Comparison of ENCODE assay signal across 13 cellular contexts in the genomic region with DNA sequence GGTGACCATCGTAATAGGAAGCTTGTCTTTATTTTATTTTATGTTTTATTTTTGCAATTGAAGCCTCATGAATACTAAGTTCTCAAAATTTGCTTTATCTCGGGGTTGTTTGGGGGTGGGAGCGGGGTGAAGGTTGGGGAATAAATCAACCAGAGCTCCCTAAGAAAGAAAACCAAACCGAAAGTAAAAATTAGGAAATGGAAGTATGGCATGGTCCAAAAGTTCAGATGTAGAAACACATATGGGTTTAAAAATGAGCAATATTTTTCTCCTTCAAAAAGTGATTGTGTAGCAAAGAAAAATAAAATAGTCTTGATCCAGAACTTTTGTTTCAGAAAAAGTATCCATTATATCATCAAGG.
A peak's percentile ranks its signal among the peaks of the same experiment; 100 is the strongest.
DNase-seq lines count a peak whose midpoint lies in the region; ATAC-seq, FAIRE-seq and TF ChIP-seq lines count a peak whose summit lies in the region.
"Had no signal": no experiment of that assay in that cellular context is flagged by ENCODE, and none has a peak within 500 bp of the region (broad histone marks: within the 10 kb centered on the region; RNA-seq: fewer than 3 reads in every experiment).

No MANE protein-coding gene starts in this region.

- DNase-seq in MM.1S (no peak), astrocyte (ENCODE audit: low read depth) (no peak), OCI-LY7 (ENCODE audit: low spot score) (no peak)
- no peak for DNase-seq in stimulated activated naive B cell treated with anti-CD40 and anti-IgM and Interleukin-4, amounts not matched to agents 10 μg/mL and 1 μg/mL and 100 μg/mL, for 72 hours
- no peak for DNase-seq in activated naive CD4-positive, alpha-beta T cell (lab: John Stamatoyannopoulos, UW)
- DNase-seq in CD4-positive, alpha-beta memory T cell, result no peak
- DNase-seq: midbrain, NCI-H524 treated with DMSO at 0.1 percent for 48 hours had no signal

- no TSS peak for BruUV-seq in OCI-LY7 (replicated peaks; lab: Mats Ljungman, UMichigan)

- H3K9me3 Mint-ChIP-seq in astrocyte (ENCODE audit: unreplicated experiment), result no peaks in the 10 kb centered on the region
- no peaks in the 10 kb centered on the region for H3K9me3 Mint-ChIP-seq in stimulated activated naive B cell treated with anti-CD40 and anti-IgM and Interleukin-4, amounts not matched to agents 10 μg/mL and 1 μg/mL and 100 μg/mL, for 72 hours
- H3K9me3 Mint-ChIP-seq in CD4-positive, alpha-beta memory T cell, result peaks cover 0 to 16% (median 7%) of the 10 kb centered on the region in 8 donors
- peaks cover 10% of the 10 kb centered on the region for H3K9me3 Mint-ChIP-seq in activated T-helper 17 cell treated with anti-CD3 and anti-CD28 coated beads, Interleukin-2, amount 50 U/mL, for 72 hours

- FAIRE-seq in astrocyte (lab: Jason Lieb, UNC), result no peak
- FAIRE-seq: HTR-8/SVneo had no signal

- H2AFZ ChIP-seq in MM.1S (ENCODE audit: low read length) (peak overlapping the region; percentile 42), astrocyte (ENCODE audit: low read depth, low read length) (peak overlapping the region; percentile 43), OCI-LY7 (ENCODE audit: low read length) (no peak overlapping the region)

- ATAC-seq in stimulated activated naive B cell treated with anti-CD40 and anti-IgM and Interleukin-4, amounts not matched to agents 10 μg/mL and 1 μg/mL and 100 μg/mL, for 72 hours (replicated peaks), result no peak
- ATAC-seq in activated T-helper 17 cell treated with anti-CD3 and anti-CD28 coated beads, Interleukin-2, amount 50 U/mL, for 72 hours (replicated peaks), result no peak
- ATAC-seq: activated naive CD4-positive, alpha-beta T cell treated with anti-CD3 and anti-CD28 coated beads, Interleukin-2, amount 50 U/mL, for 72 hours had no signal

- no peaks in the 10 kb centered on the region for H4K20me1 ChIP-seq in MM.1S (ENCODE audit: insufficient read depth, low read length)
- no peaks in the 10 kb centered on the region for H4K20me1 ChIP-seq in astrocyte (ENCODE audit: insufficient read depth, low read length)
- no peaks in the 10 kb centered on the region for H4K20me1 ChIP-seq in OCI-LY7 (ENCODE audit: insufficient read depth, low read length)

- no peaks in the 10 kb centered on the region for H3K27me3 Mint-ChIP-seq in astrocyte (ENCODE audit: low read depth, unreplicated experiment)
- H3K27me3 Mint-ChIP-seq in stimulated activated naive B cell treated with anti-CD40 and anti-IgM and Interleukin-4, amounts not matched to agents 10 μg/mL and 1 μg/mL and 100 μg/mL, for 72 hours, result no peaks in the 10 kb centered on the region
- no peaks in the 10 kb centered on the region for H3K27me3 Mint-ChIP-seq in CD4-positive, alpha-beta memory T cell
- H3K27me3 Mint-ChIP-seq in activated T-helper 17 cell treated with anti-CD3 and anti-CD28 coated beads, Interleukin-2, amount 50 U/mL, for 72 hours, result no peaks in the 10 kb centered on the region

- TF ChIP-seq RAD21 in liver (IDR thresholded peaks at IDR 0.05), result no peak

- H3K27ac ChIP-seq in MM.1S (ENCODE audit: low read length) (no peak overlapping the region), astrocyte (ENCODE audit: low read depth, low read length) (peak overlapping the region; percentile 30), liver (ENCODE audit: low read depth in 1 of 2, low read length in 2 of 2) (peak overlapping the region; percentile 26 to 42), OCI-LY7 (ENCODE audit: low read depth, low read length, poor library complexity, severe bottlenecking) (no peak overlapping the region)
- no peak overlapping the region for H3K27ac ChIP-seq in CD4-positive, alpha-beta memory T cell (ENCODE audit: low read depth, low read length)
- H3K27ac ChIP-seq: VCaP had no signal

- H3K4me1 ChIP-seq in MM.1S (ENCODE audit: low read length) (no peaks in the 10 kb centered on the region; the same call in 1 of the 2 replicates), astrocyte (ENCODE audit: insufficient read depth, low read length) (no peaks in the 10 kb centered on the region), liver (ENCODE audit: control insufficient read depth in 4 of 4, insufficient read depth in 4 of 4, low read length in 3 of 4) (peaks cover 3 to 12% (median 6%) of the 10 kb centered on the region in 4 donors), OCI-LY7 (ENCODE audit: insufficient read depth, low read length, poor library complexity, severe bottlenecking) (no peaks in the 10 kb centered on the region)
- H3K4me1 ChIP-seq in CD4-positive, alpha-beta memory T cell (ENCODE audit: insufficient read depth, low read length), result no peaks in the 10 kb centered on the region

- intact Hi-C loops in OCI-LY7 (cut with micrococcal nuclease; ENCODE audit: unreplicated experiment), result no loop called here
- intact Hi-C loops in CD4-positive, alpha-beta memory T cell (cut with micrococcal nuclease), result no loop called here

- H3K4me2 ChIP-seq in MM.1S (ENCODE audit: low read depth, low read length), result peak overlapping the region; percentile 30; the same call in 1 of the 2 replicates
- peak overlapping the region; percentile 66 for H3K4me2 ChIP-seq in astrocyte (ENCODE audit: low read length)
- H3K4me2 ChIP-seq in OCI-LY7 (ENCODE audit: low read length), result no peak overlapping the region

- H3K4me1 Mint-ChIP-seq in astrocyte (ENCODE audit: low read depth, unreplicated experiment), result peaks cover 22% of the 10 kb centered on the region
- peaks cover 2 to 8% of the 10 kb centered on the region in 2 donors for H3K4me1 Mint-ChIP-seq in stimulated activated naive B cell treated with anti-CD40 and anti-IgM and Interleukin-4, amounts not matched to agents 10 μg/mL and 1 μg/mL and 100 μg/mL, for 72 hours
- H3K4me1 Mint-ChIP-seq in CD4-positive, alpha-beta memory T cell, result peaks cover 0 to 6% (median 3%) of the 10 kb centered on the region in 4 donors
- no peaks in the 10 kb centered on the region for H3K4me1 Mint-ChIP-seq in activated T-helper 17 cell treated with anti-CD3 and anti-CD28 coated beads, Interleukin-2, amount 50 U/mL, for 72 hours

- H3K4me3 Mint-ChIP-seq in astrocyte (ENCODE audit: unreplicated experiment), result no peak overlapping the region
- peak overlapping the region; percentile 50 to 72 for H3K4me3 Mint-ChIP-seq in stimulated activated naive B cell treated with anti-CD40 and anti-IgM and Interleukin-4, amounts not matched to agents 10 μg/mL and 1 μg/mL and 100 μg/mL, for 72 hours
- H3K4me3 Mint-ChIP-seq in CD4-positive, alpha-beta memory T cell, result peak overlapping the region in 4 of 8 donors; percentile 0 to 56 (median 35)
- no peak overlapping the region for H3K4me3 Mint-ChIP-seq in activated T-helper 17 cell treated with anti-CD3 and anti-CD28 coated beads, Interleukin-2, amount 50 U/mL, for 72 hours

- H3K79me2 ChIP-seq in MM.1S (ENCODE audit: low read length), result no peaks in the 10 kb centered on the region
- H3K79me2 ChIP-seq in astrocyte (ENCODE audit: insufficient read depth, low read length), result no peaks in the 10 kb centered on the region
- H3K79me2 ChIP-seq in OCI-LY7 (ENCODE audit: insufficient read depth, low read depth, low read length), result no peaks in the 10 kb centered on the region

- POLR2A ChIA-PET in OCI-LY7 (lab: Charles Lee), result no interaction called here
- POLR2A ChIA-PET in CD4-positive, alpha-beta memory T cell (lab: Charles Lee; ENCODE audit: partially characterized antibody), result no interaction called here

- H3K36me3 ChIP-seq in MM.1S (replicated peaks; ENCODE audit: insufficient read depth, low read length), result no peaks in the 10 kb centered on the region
- H3K36me3 ChIP-seq in astrocyte (ENCODE audit: insufficient read depth, low read length), result no peaks in the 10 kb centered on the region
- no peaks in the 10 kb centered on the region for H3K36me3 ChIP-seq in liver (ENCODE audit: control insufficient read depth in 4 of 4, insufficient read depth in 3 of 4, low read depth in 1 of 4, low read length in 3 of 4)
- H3K36me3 ChIP-seq in OCI-LY7 (ENCODE audit: insufficient read depth, low read length), result no peaks in the 10 kb centered on the region
- H3K36me3 ChIP-seq in CD4-positive, alpha-beta memory T cell (ENCODE audit: insufficient read depth, low read length), result no peaks in the 10 kb centered on the region

- CTCF ChIA-PET in OCI-LY7 (lab: Charles Lee; ENCODE audit: unreplicated experiment), result no interaction called here
- CTCF ChIA-PET in CD4-positive, alpha-beta memory T cell (lab: Charles Lee; ENCODE audit: partially characterized antibody), result no interaction called here

- TF ChIP-seq CTCF in MM.1S (IDR thresholded peaks at IDR 0.05; ENCODE audit: low read length), result no peak
- no peak for TF ChIP-seq CTCF in astrocyte (IDR thresholded peaks at IDR 0.05; ENCODE audit: insufficient read depth, low read depth, low read length)
- no peak for TF ChIP-seq CTCF in liver (IDR thresholded peaks at IDR 0.05; ENCODE audit: low read depth, low read length, missing input control)
- no peak for TF ChIP-seq CTCF in OCI-LY7 (conservative IDR thresholded peaks at IDR 0.05; ENCODE audit: low read length)

- H3K9me2 ChIP-seq in MM.1S (replicated peaks; ENCODE audit: insufficient read depth, low read length), result no peaks in the 10 kb centered on the region
- no peaks in the 10 kb centered on the region for H3K9me2 ChIP-seq in OCI-LY7 (ENCODE audit: insufficient read depth, low read length)

- no peaks in the 10 kb centered on the region for H3K36me3 Mint-ChIP-seq in astrocyte (ENCODE audit: low read depth, unreplicated experiment)
- H3K36me3 Mint-ChIP-seq in stimulated activated naive B cell treated with anti-CD40 and anti-IgM and Interleukin-4, amounts not matched to agents 10 μg/mL and 1 μg/mL and 100 μg/mL, for 72 hours, result no peaks in the 10 kb centered on the region
- H3K36me3 Mint-ChIP-seq in CD4-positive, alpha-beta memory T cell, result no peaks in the 10 kb centered on the region
- H3K36me3 Mint-ChIP-seq in activated T-helper 17 cell treated with anti-CD3 and anti-CD28 coated beads, Interleukin-2, amount 50 U/mL, for 72 hours (ENCODE audit: low read depth), result no peaks in the 10 kb centered on the region
- H3K36me3 Mint-ChIP-seq: activated naive CD4-positive, alpha-beta T cell treated with anti-CD3 and anti-CD28 coated beads, Interleukin-2, amount 50 U/mL, for 72 hours had no signal

- H3F3A ChIP-seq in MM.1S (ENCODE audit: insufficient read depth, low read length), result no peaks in the 10 kb centered on the region

- peak overlapping the region; percentile 5; the same call in 1 of the 2 replicates for H3K4me3 ChIP-seq in MM.1S (ENCODE audit: low read length)
- H3K4me3 ChIP-seq in astrocyte (ENCODE audit: insufficient read depth, low read depth, low read length), result peak overlapping the region; percentile 37
- H3K4me3 ChIP-seq in liver (ENCODE audit: low read depth in 1 of 3, low read length in 3 of 3), result peak overlapping the region; percentile 41 to 55 (median 49)
- no peak overlapping the region for H3K4me3 ChIP-seq in OCI-LY7 (ENCODE audit: low read depth, low read length, poor library complexity, severe bottlenecking)
- no peak overlapping the region for H3K4me3 ChIP-seq in CD4-positive, alpha-beta memory T cell (ENCODE audit: low read length in 2 of 2)

- H3K9ac ChIP-seq in MM.1S (ENCODE audit: low read length), result no peak overlapping the region
- no peak overlapping the region for H3K9ac ChIP-seq in astrocyte (ENCODE audit: low read length)
- H3K9ac ChIP-seq in liver (ENCODE audit: low read depth in 1 of 2, low read length in 2 of 2), result peak overlapping the region in 1 of 2 donors; percentile 7

- peak overlapping the region; percentile 99 for H3K27ac Mint-ChIP-seq in astrocyte (ENCODE audit: unreplicated experiment)
- H3K27ac Mint-ChIP-seq in stimulated activated naive B cell treated with anti-CD40 and anti-IgM and Interleukin-4, amounts not matched to agents 10 μg/mL and 1 μg/mL and 100 μg/mL, for 72 hours, result no peak overlapping the region
- no peak overlapping the region for H3K27ac Mint-ChIP-seq in CD4-positive, alpha-beta memory T cell
- no peak overlapping the region for H3K27ac Mint-ChIP-seq in activated T-helper 17 cell treated with anti-CD3 and anti-CD28 coated beads, Interleukin-2, amount 50 U/mL, for 72 hours
- H3K27ac Mint-ChIP-seq: activated naive CD4-positive, alpha-beta T cell treated with anti-CD3 and anti-CD28 coated beads, Interleukin-2, amount 50 U/mL, for 72 hours had no signal

- 19% methylated on average over 4 of the region's 4 CpGs for WGBS in liver

- H3K27me3 ChIP-seq in MM.1S (replicated peaks; ENCODE audit: insufficient read depth, low read length) (no peaks in the 10 kb centered on the region), astrocyte (ENCODE audit: insufficient read depth, low read length) (no peaks in the 10 kb centered on the region), liver (ENCODE audit: control insufficient read depth in 4 of 4, insufficient read depth in 4 of 4, low read length in 3 of 4) (no peaks in the 10 kb centered on the region)
- H3K27me3 ChIP-seq in CD4-positive, alpha-beta memory T cell (ENCODE audit: insufficient read depth, low read length), result no peaks in the 10 kb centered on the region

- H3K9me3 ChIP-seq in MM.1S (replicated peaks; ENCODE audit: insufficient read depth, low read length), result no peaks in the 10 kb centered on the region
- H3K9me3 ChIP-seq in astrocyte (ENCODE audit: insufficient read depth, low read depth, low read length), result no peaks in the 10 kb centered on the region
- H3K9me3 ChIP-seq in liver (ENCODE audit: control insufficient read depth in 4 of 4, low read length in 3 of 4), result no peaks in the 10 kb centered on the region
- H3K9me3 ChIP-seq in OCI-LY7 (ENCODE audit: low read length), result no peaks in the 10 kb centered on the region
- H3K9me3 ChIP-seq in CD4-positive, alpha-beta memory T cell (ENCODE audit: control insufficient read depth in 1 of 2, low read length in 2 of 2), result no peaks in the 10 kb centered on the region

Comparison
In these comparisons a context has a peak if more than half of its experiments do, and no peak if none do; other contexts are left out.
1. H3K27ac ChIP-seq: peak in astrocyte (single experiment) and liver (2 of 2); none in MM.1S (single experiment), OCI-LY7 (single experiment) and CD4-positive, alpha-beta memory T cell (single experiment).
2. H3K4me3 ChIP-seq: peak in MM.1S (single experiment), astrocyte (single experiment) and liver (3 of 3); none in OCI-LY7 (single experiment) and CD4-positive, alpha-beta memory T cell (0 of 2).
3. H3K4me3 Mint-ChIP-seq: peak in stimulated activated naive B cell treated with anti-CD40 and anti-IgM and Interleukin-4, amounts not matched to agents 10 μg/mL and 1 μg/mL and 100 μg/mL, for 72 hours (2 of 2); none in astrocyte (single experiment) and activated T-helper 17 cell treated with anti-CD3 and anti-CD28 coated beads, Interleukin-2, amount 50 U/mL, for 72 hours (single experiment).